Comparison of ENCODE assay signal across 17 cellular contexts in genomic region chr2:20189299-20189931, GRCh38. TPM values are rescaled to one million over a fixed set of nuclear protein-coding genes. Genes with fewer than 3 reads are reported as not detected.
"Had no signal": no experiment of that assay in that cellular context is flagged by ENCODE, and none has a peak within 500 bp of the region (broad histone marks: within the 10 kb centered on the region; RNA-seq: fewer than 3 reads in every experiment).

No MANE protein-coding gene starts in this region.

- DNase-seq: activated CD4-positive, alpha-beta memory T cell treated with anti-CD3 and anti-CD28 coated beads, Interleukin-2, amount 10 ng/mL, durations not matched to agents 7 days and 5 days; activated CD4-positive, alpha-beta T cell treated with anti-CD3 and anti-CD28 coated beads for 36 hours; activated CD8-positive, alpha-beta memory T cell treated with anti-CD3 and anti-CD28 coated beads, Interleukin-2, amount 50 U/mL, for 4 hours; activated naive CD4-positive, alpha-beta T cell treated with Interleukin-2 at 50 U/mL for 16 hours; activated naive CD8-positive, alpha-beta T cell treated with anti-CD3 and anti-CD28 coated beads, Interleukin-2, amount 50 U/mL, for 24 hours; effector memory CD4-positive, alpha-beta T cell; immature natural killer cell; retina; stimulated activated CD4-positive, alpha-beta T cell treated with anti-CD3 and anti-CD28 coated beads, Interleukin-15, amount 100 ng/mL, for 24 hours; stimulated activated CD4-positive, alpha-beta T cell treated with anti-CD3 and anti-CD28 coated beads, Interleukin-4, amount 100 ng/mL, for 24 hours; stomach; SW 1271 had no signal

- ATAC-seq: activated CD4-positive, alpha-beta T cell treated with anti-CD3 and anti-CD28 coated beads for 36 hours; activated naive CD8-positive, alpha-beta T cell treated with anti-CD3 and anti-CD28 coated beads, Interleukin-2, amount 50 U/mL, for 24 hours; natural killer cell treated with Interleukin-12 subunit alpha and Interleukin-12 subunit beta and Interleukin-15 and Interleukin-18, amount 100 ng/mL, for 72 hours; pancreas had no signal

- H3K27ac ChIP-seq: coronary artery, pancreas, stomach had no signal

- H3K36me3 Mint-ChIP-seq: immature natural killer cell; memory B cell; natural killer cell treated with Interleukin-12 subunit alpha and Interleukin-12 subunit beta and Interleukin-15 and Interleukin-18, amount 100 ng/mL, for 72 hours had no signal

- H3K4me3 Mint-ChIP-seq: activated CD4-positive, alpha-beta memory T cell treated with anti-CD3 and anti-CD28 coated beads, Interleukin-2, amount 10 ng/mL, durations not matched to agents 7 days and 5 days; activated CD4-positive, alpha-beta T cell treated with anti-CD3 and anti-CD28 coated beads for 36 hours; activated naive CD8-positive, alpha-beta T cell treated with anti-CD3 and anti-CD28 coated beads, Interleukin-2, amount 50 U/mL, for 24 hours; immature natural killer cell; memory B cell; natural killer cell treated with Interleukin-12 subunit alpha and Interleukin-12 subunit beta and Interleukin-15 and Interleukin-18, amount 100 ng/mL, for 72 hours had no signal

- FAIRE-seq: astrocyte, pancreas had no signal

- H3K9me3 Mint-ChIP-seq: activated CD4-positive, alpha-beta memory T cell treated with anti-CD3 and anti-CD28 coated beads, Interleukin-2, amount 10 ng/mL, durations not matched to agents 7 days and 5 days; activated naive CD8-positive, alpha-beta T cell treated with anti-CD3 and anti-CD28 coated beads, Interleukin-2, amount 50 U/mL, for 24 hours; immature natural killer cell; memory B cell; natural killer cell treated with Interleukin-12 subunit alpha and Interleukin-12 subunit beta and Interleukin-15 and Interleukin-18, amount 100 ng/mL, for 72 hours had no signal

- H3K27me3 ChIP-seq: pancreas, stomach had no signal

- H3K9me3 ChIP-seq: pancreas, stomach had no signal

- H3K4me3 ChIP-seq: coronary artery, pancreas, stomach had no signal

- H3K36me3 ChIP-seq: pancreas, stomach had no signal

- H3K27ac Mint-ChIP-seq: activated CD4-positive, alpha-beta memory T cell treated with anti-CD3 and anti-CD28 coated beads, Interleukin-2, amount 10 ng/mL, durations not matched to agents 7 days and 5 days; activated CD4-positive, alpha-beta T cell treated with anti-CD3 and anti-CD28 coated beads for 36 hours; activated naive CD8-positive, alpha-beta T cell treated with anti-CD3 and anti-CD28 coated beads, Interleukin-2, amount 50 U/mL, for 24 hours; immature natural killer cell; memory B cell; natural killer cell treated with Interleukin-12 subunit alpha and Interleukin-12 subunit beta and Interleukin-15 and Interleukin-18, amount 100 ng/mL, for 72 hours had no signal

- H3K4me1 Mint-ChIP-seq: activated CD4-positive, alpha-beta memory T cell treated with anti-CD3 and anti-CD28 coated beads, Interleukin-2, amount 10 ng/mL, durations not matched to agents 7 days and 5 days; activated CD4-positive, alpha-beta T cell treated with anti-CD3 and anti-CD28 coated beads for 36 hours; activated naive CD8-positive, alpha-beta T cell treated with anti-CD3 and anti-CD28 coated beads, Interleukin-2, amount 50 U/mL, for 24 hours; immature natural killer cell; memory B cell had no signal

- H3K27me3 Mint-ChIP-seq: activated CD4-positive, alpha-beta T cell treated with anti-CD3 and anti-CD28 coated beads for 36 hours; activated naive CD8-positive, alpha-beta T cell treated with anti-CD3 and anti-CD28 coated beads, Interleukin-2, amount 50 U/mL, for 24 hours; natural killer cell treated with Interleukin-12 subunit alpha and Interleukin-12 subunit beta and Interleukin-15 and Interleukin-18, amount 100 ng/mL, for 72 hours had no signal

RNA-seq across cellular contexts. Expression of gene SDC1, which starts 35.5 kb away (rescaled TPM):
- total RNA-seq: natural killer cell treated with Interleukin-12 subunit alpha and Interleukin-12 subunit beta and Interleukin-15 and Interleukin-18, amount 100 ng/mL, for 72 hours had no signal
- polyA plus RNA-seq: immature natural killer cell had no signal
